In the genomic region with DNA sequence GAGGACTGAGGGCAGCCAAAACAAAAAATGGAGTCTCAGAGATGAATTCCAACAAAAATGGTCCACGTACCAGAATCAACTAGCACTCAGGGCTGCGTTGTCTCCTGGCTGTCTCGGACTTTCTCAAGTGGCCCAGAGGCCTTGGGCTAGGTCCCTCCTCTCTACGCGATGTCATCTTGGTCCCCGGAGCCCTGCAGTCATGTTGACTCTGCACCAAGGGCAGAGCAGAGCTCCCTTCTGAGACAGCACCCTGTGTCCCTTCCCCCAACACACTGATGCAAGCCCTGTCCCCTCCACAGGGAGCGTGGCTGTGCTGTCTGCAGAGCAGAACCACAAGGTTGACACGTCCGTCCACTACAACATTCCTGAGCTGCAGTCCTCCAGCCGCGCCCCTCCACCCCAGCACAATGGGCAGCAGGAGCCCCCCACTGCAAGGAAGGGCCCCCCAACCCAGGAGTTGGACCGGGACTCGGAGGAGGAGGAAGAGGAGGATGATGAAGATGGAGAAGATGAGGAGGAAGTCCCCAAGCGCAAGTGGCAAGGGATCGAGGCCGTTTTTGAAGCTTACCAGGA, we compare ENCODE assay signal across 20 cellular contexts.
"Had no signal": no experiment of that assay in that cellular context is flagged by ENCODE, and none has a peak within 500 bp of the region (broad histone marks: within the 10 kb centered on the region; RNA-seq: fewer than 3 reads in every experiment).

No MANE protein-coding gene starts in this region.

- H3K9me3 Mint-ChIP-seq: activated naive CD4-positive, alpha-beta T cell treated with anti-CD3 and anti-CD28 coated beads, Interleukin-2, amount 50 U/mL, for 72 hours; memory B cell; natural killer cell treated with Interleukin-12 subunit alpha and Interleukin-12 subunit beta and Interleukin-15 and Interleukin-18, amount 100 ng/mL, for 72 hours had no signal

- H3K4me1 Mint-ChIP-seq: memory B cell had no signal

- FAIRE-seq: colon, TTC549 had no signal

- H3K4me1 ChIP-seq: breast epithelium, esophagus squamous epithelium, left lung, thyroid gland had no signal

- H3K9me3 ChIP-seq: breast epithelium, esophagus squamous epithelium, left lung, psoas muscle, stomach, thyroid gland had no signal

- H3K4me3 ChIP-seq: breast epithelium, esophagus squamous epithelium, left lung, psoas muscle, stomach, thyroid gland had no signal

- ATAC-seq: activated CD4-positive, CD25-positive, alpha-beta regulatory T cell treated with anti-CD3 and anti-CD28 coated beads, Interleukin-2, amount 50 U/mL, for 24 hours; left lung; psoas muscle; sciatic nerve; SK-N-SH treated with all-trans-retinoic acid at 6 μM for 48 hours had no signal

- DNase-seq: activated CD4-positive, alpha-beta T cell treated with anti-CD3 and anti-CD28 coated beads, Interleukin-2, amount 50 U/mL, for 4 hours; activated effector memory CD4-positive, alpha-beta T cell treated with anti-CD3 and anti-CD28 coated beads, Interleukin-2, amount 50 U/mL, for 16 hours; activated T-cell treated with anti-CD3 and anti-CD28 coated beads, Interleukin-2, amount 50 U/mL, for 1 hour; anterior cingulate cortex; esophagus squamous epithelium; foreskin fibroblast; left lung; stimulated activated CD4-positive, alpha-beta T cell treated with anti-CD3 and anti-CD28 coated beads, Interleukin-2, amount 100 ng/mL, for 48 hours; stomach; thyroid gland had no signal

- H3K27ac ChIP-seq: breast epithelium, esophagus squamous epithelium, left lung, psoas muscle, stomach, thyroid gland had no signal

- H3K4me3 Mint-ChIP-seq: memory B cell; natural killer cell treated with Interleukin-12 subunit alpha and Interleukin-12 subunit beta and Interleukin-15 and Interleukin-18, amount 100 ng/mL, for 72 hours had no signal

- H3K27ac Mint-ChIP-seq: memory B cell; natural killer cell treated with Interleukin-12 subunit alpha and Interleukin-12 subunit beta and Interleukin-15 and Interleukin-18, amount 100 ng/mL, for 72 hours had no signal

- H3K27me3 Mint-ChIP-seq: memory B cell; natural killer cell treated with Interleukin-12 subunit alpha and Interleukin-12 subunit beta and Interleukin-15 and Interleukin-18, amount 100 ng/mL, for 72 hours had no signal
